ENCODE assay signal across 1 cellular context in the genomic region with DNA sequence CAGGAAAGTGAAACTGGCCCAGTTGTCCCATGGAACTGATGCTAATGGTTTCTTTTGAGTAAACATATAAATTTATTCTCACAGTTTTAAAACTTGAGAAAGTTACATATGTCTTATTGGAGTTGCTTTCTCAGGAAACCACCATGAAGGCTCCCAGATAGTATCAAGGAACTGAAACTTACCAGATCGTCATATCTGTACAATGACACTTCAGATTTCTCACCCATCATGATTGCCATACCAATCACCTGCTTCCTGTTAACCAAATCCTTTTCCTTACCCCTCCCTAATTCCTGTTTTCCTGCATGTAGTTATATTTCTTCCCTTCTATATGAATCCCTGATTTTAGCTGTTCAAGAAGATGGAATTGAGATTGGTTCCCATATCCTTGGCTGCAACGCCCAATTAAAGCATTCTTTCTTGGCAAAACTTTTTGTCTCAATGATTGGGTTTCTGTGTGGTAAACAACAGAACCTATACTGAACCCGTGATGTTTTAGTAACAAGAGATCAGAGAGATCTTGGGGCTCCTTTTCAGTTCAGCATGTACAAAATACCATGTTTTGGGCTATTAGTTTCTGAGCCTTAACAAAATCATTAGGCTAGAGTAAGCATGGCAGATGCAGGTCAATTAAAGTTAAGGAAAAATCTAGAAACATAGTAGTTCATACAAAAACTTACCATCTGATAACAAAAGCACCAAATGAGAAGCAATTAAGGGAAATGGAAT.
A peak's percentile ranks its signal among the peaks of the same experiment; 100 is the strongest.
TF ChIP-seq lines count a peak whose summit lies in the region.

No MANE protein-coding gene starts in this region.

TF ChIP-seq in K562, 482 proteins besides CTCF, POLR2A, EP300 and RAD21 (continued from another document):
- TF ChIP-seq, protein P1, sequence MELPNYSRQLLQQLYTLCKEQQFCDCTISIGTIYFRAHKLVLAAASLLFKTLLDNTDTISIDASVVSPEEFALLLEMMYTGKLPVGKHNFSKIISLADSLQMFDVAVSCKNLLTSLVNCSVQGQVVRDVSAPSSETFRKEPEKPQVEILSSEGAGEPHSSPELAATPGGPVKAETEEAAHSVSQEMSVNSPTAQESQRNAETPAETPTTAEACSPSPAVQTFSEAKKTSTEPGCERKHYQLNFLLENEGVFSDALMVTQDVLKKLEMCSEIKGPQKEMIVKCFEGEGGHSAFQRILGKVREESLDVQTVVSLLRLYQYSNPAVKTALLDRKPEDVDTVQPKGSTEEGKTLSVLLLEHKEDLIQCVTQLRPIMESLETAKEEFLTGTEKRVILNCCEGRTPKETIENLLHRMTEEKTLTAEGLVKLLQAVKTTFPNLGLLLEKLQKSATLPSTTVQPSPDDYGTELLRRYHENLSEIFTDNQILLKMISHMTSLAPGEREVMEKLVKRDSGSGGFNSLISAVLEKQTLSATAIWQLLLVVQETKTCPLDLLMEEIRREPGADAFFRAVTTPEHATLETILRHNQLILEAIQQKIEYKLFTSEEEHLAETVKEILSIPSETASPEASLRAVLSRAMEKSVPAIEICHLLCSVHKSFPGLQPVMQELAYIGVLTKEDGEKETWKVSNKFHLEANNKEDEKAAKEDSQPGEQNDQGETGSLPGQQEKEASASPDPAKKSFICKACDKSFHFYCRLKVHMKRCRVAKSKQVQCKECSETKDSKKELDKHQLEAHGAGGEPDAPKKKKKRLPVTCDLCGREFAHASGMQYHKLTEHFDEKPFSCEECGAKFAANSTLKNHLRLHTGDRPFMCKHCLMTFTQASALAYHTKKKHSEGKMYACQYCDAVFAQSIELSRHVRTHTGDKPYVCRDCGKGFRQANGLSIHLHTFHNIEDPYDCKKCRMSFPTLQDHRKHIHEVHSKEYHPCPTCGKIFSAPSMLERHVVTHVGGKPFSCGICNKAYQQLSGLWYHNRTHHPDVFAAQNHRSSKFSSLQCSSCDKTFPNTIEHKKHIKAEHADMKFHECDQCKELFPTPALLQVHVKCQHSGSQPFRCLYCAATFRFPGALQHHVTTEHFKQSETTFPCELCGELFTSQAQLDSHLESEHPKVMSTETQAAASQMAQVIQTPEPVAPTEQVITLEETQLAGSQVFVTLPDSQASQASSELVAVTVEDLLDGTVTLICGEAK (IDR thresholded peaks at IDR 0.05), result no peak
- TF ChIP-seq, protein P1 (CRISPR knock-in tag; IDR thresholded peaks at IDR 0.05), result peak; percentile 36; the same call in 1 of the 2 replicates
- TF ChIP-seq, protein P2, sequence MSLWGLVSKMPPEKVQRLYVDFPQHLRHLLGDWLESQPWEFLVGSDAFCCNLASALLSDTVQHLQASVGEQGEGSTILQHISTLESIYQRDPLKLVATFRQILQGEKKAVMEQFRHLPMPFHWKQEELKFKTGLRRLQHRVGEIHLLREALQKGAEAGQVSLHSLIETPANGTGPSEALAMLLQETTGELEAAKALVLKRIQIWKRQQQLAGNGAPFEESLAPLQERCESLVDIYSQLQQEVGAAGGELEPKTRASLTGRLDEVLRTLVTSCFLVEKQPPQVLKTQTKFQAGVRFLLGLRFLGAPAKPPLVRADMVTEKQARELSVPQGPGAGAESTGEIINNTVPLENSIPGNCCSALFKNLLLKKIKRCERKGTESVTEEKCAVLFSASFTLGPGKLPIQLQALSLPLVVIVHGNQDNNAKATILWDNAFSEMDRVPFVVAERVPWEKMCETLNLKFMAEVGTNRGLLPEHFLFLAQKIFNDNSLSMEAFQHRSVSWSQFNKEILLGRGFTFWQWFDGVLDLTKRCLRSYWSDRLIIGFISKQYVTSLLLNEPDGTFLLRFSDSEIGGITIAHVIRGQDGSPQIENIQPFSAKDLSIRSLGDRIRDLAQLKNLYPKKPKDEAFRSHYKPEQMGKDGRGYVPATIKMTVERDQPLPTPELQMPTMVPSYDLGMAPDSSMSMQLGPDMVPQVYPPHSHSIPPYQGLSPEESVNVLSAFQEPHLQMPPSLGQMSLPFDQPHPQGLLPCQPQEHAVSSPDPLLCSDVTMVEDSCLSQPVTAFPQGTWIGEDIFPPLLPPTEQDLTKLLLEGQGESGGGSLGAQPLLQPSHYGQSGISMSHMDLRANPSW (CRISPR knock-in tag; IDR thresholded peaks at IDR 0.05), result no peak
- no peak for TF ChIP-seq CXXC5 (CRISPR knock-in tag; IDR thresholded peaks at IDR 0.05)
- no peak for TF ChIP-seq ZBED1 (IDR thresholded peaks at IDR 0.05)
- TF ChIP-seq, protein P3, sequence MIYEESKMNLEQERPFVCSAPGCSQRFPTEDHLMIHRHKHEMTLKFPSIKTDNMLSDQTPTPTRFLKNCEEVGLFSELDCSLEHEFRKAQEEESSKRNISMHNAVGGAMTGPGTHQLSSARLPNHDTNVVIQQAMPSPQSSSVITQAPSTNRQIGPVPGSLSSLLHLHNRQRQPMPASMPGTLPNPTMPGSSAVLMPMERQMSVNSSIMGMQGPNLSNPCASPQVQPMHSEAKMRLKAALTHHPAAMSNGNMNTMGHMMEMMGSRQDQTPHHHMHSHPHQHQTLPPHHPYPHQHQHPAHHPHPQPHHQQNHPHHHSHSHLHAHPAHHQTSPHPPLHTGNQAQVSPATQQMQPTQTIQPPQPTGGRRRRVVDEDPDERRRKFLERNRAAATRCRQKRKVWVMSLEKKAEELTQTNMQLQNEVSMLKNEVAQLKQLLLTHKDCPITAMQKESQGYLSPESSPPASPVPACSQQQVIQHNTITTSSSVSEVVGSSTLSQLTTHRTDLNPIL (CRISPR knock-in tag; IDR thresholded peaks at IDR 0.05), result 0 out of 2 replicates have a peak, but pooled peaks have one; percentile 64
- no peak for TF ChIP-seq MAFF (IDR thresholded peaks at IDR 0.05; ENCODE audit: low read length)
- TF ChIP-seq ZNF644 (tag; IDR thresholded peaks at IDR 0.05; ENCODE audit: low read depth), result no peak
- TF ChIP-seq, protein P4, sequence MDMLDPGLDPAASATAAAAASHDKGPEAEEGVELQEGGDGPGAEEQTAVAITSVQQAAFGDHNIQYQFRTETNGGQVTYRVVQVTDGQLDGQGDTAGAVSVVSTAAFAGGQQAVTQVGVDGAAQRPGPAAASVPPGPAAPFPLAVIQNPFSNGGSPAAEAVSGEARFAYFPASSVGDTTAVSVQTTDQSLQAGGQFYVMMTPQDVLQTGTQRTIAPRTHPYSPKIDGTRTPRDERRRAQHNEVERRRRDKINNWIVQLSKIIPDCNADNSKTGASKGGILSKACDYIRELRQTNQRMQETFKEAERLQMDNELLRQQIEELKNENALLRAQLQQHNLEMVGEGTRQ (CRISPR knock-in tag; IDR thresholded peaks at IDR 0.05), result peak; percentile 29; the same call in 1 of the 2 replicates
- no peak for TF ChIP-seq TSC22D4 (tag; IDR thresholded peaks at IDR 0.05)
